1 cellular context compared by ENCODE assay signal in the genomic region with DNA sequence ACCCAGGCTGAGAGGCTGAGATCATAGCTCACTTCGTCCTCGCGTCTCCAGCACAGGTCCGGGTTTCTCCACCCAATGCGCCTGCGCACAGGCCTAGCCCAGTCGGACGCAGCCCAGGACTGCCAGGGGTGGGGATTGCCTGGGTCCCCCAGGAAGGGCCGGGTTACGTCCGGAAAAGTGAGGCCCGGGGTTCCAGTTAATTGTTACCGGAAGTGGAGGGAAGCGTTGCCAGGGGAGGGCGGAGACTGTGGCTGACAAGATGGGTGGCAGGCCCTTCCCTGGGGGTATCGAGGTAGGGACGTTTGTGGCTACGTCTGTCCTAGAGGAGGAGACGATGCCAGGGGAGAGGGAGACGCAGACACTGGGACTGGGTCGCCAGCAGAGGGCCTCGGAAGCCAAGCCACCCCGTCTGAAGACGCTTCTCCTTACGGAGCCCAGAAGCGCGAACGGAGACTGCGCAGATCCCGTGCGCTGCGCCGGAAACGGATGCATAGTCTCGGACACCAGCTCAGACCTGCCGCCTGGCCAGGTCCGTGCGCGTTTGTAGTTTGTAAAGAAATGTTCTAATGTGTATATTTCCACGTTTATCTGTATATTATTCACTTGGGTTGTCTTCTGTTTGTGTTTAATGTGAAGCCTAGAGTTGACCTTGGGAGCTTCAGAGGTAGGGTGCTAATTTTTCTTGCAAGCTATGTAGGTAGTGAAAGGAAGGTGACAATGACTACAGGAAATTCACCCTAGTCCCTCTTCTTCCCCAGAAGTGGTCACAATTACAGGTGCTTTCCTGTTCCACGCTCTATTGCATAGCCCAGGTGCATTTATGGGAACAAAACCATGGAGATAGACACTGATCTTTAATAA.
TF ChIP-seq lines count a peak whose summit lies in the region.

No MANE protein-coding gene starts in this region.

TF ChIP-seq in K562, 482 proteins besides CTCF, POLR2A, EP300 and RAD21 (continued from another document and continues in another):
- TF ChIP-seq, protein P1, sequence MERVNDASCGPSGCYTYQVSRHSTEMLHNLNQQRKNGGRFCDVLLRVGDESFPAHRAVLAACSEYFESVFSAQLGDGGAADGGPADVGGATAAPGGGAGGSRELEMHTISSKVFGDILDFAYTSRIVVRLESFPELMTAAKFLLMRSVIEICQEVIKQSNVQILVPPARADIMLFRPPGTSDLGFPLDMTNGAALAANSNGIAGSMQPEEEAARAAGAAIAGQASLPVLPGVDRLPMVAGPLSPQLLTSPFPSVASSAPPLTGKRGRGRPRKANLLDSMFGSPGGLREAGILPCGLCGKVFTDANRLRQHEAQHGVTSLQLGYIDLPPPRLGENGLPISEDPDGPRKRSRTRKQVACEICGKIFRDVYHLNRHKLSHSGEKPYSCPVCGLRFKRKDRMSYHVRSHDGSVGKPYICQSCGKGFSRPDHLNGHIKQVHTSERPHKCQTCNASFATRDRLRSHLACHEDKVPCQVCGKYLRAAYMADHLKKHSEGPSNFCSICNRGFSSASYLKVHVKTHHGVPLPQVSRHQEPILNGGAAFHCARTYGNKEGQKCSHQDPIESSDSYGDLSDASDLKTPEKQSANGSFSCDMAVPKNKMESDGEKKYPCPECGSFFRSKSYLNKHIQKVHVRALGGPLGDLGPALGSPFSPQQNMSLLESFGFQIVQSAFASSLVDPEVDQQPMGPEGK (CRISPR knock-in tag; IDR thresholded peaks at IDR 0.05; ENCODE audit: borderline replicate concordance) = peak; percentile 63; the same call in 1 of the 2 replicates
- TF ChIP-seq MTA1 (IDR thresholded peaks at IDR 0.05; ENCODE audit: borderline replicate concordance) (peak; percentile 57; the same call in 1 of the 2 replicates), TRIM28 (IDR thresholded peaks at IDR 0.05) (0 out of 2 replicates have a peak, but pooled peaks have one; percentile 45), BACH1 (tag; IDR thresholded peaks at IDR 0.05) (no peak), HDAC8 (tag; IDR thresholded peaks at IDR 0.05) (no peak), ZNF764 (CRISPR knock-in tag; IDR thresholded peaks at IDR 0.05; ENCODE audit: low read depth) (no peak), ZFP36 (IDR thresholded peaks at IDR 0.05; ENCODE audit: low read depth, low read length, partially characterized antibody) (peak; percentile 3), CHD2 (IDR thresholded peaks at IDR 0.05; ENCODE audit: low read depth, low read length) (peak; percentile 41; the same call in 1 of the 2 replicates), ZNF551 (CRISPR knock-in tag; IDR thresholded peaks at IDR 0.05) (0 out of 2 replicates have a peak, but pooled peaks have one; percentile 23), PCBP1 (IDR thresholded peaks at IDR 0.05; ENCODE audit: low read depth, low read length, poor library complexity, severe bottlenecking) (no peak), SMAD3 (CRISPR knock-in tag; conservative IDR thresholded peaks at IDR 0.05) (peak; percentile 67; the same call in 1 of the 2 replicates), PCBP2 (IDR thresholded peaks at IDR 0.05; ENCODE audit: low read depth, low read length, poor library complexity, severe bottlenecking) (no peak), U2AF1 (optimal IDR thresholded peaks at IDR 0.05; ENCODE audit: low read depth, low read length) (no peak), ESRRA (IDR thresholded peaks at IDR 0.05; ENCODE audit: borderline replicate concordance, low read depth) (peak; percentile 74), MIER1 (IDR thresholded peaks at IDR 0.05; ENCODE audit: low read depth) (no peak), STAT5B (CRISPR knock-in tag; IDR thresholded peaks at IDR 0.05) (no peak), KAT7 (CRISPR knock-in tag; IDR thresholded peaks at IDR 0.05; ENCODE audit: borderline replicate concordance) (peak; percentile 49; the same call in 1 of the 2 replicates), ZNF282 (CRISPR knock-in tag; IDR thresholded peaks at IDR 0.05) (no peak), NR1H2 (CRISPR knock-in tag; IDR thresholded peaks at IDR 0.05) (no peak), RBFOX2 (IDR thresholded peaks at IDR 0.05; ENCODE audit: low read depth, low read length) (peak; percentile 84), ZNF232 (CRISPR knock-in tag; IDR thresholded peaks at IDR 0.05) (no peak), TAF9B (IDR thresholded peaks at IDR 0.05; ENCODE audit: partially characterized antibody) (peak; percentile 37), EZH2 (IDR thresholded peaks at IDR 0.05; ENCODE audit: borderline replicate concordance, low read depth, low read length) (no peak), POLR2G (IDR thresholded peaks at IDR 0.05; ENCODE audit: low read depth, low read length) (peak; percentile 87), PRPF4 (IDR thresholded peaks at IDR 0.05; ENCODE audit: insufficient read depth, low read depth, low read length, poor library complexity, severe bottlenecking) (no peak), ZNF324 (CRISPR knock-in tag; IDR thresholded peaks at IDR 0.05) (no peak), SIRT6 (IDR thresholded peaks at IDR 0.05; ENCODE audit: low read depth, low read length) (peak; percentile 89), MXI1 (IDR thresholded peaks at IDR 0.05; ENCODE audit: low read depth, low read length) (peak; percentile 19; the same call in 1 of the 2 replicates), PTTG1 (tag; IDR thresholded peaks at IDR 0.05; ENCODE audit: low read depth) (no peak), WHSC1 (IDR thresholded peaks at IDR 0.05; ENCODE audit: low read length) (no peak), ZNF184 (CRISPR knock-in tag; IDR thresholded peaks at IDR 0.05) (no peak), NFATC3 (IDR thresholded peaks at IDR 0.05) (0 out of 2 replicates have a peak, but pooled peaks have one; percentile 42), HDAC6 (IDR thresholded peaks at IDR 0.05; ENCODE audit: low read depth, low read length) (0 out of 2 replicates have a peak, but pooled peaks have one; percentile 48), SMC3 (conservative IDR thresholded peaks at IDR 0.05; ENCODE audit: insufficient read depth, low read depth, low read length) (peak; percentile 66; the same call in 1 of the 2 replicates), KDM1A (IDR thresholded peaks at IDR 0.05) (no peak), U2AF2 (optimal IDR thresholded peaks at IDR 0.05; ENCODE audit: low read depth, low read length) (no peak), SMAD4 (CRISPR knock-in tag; conservative IDR thresholded peaks at IDR 0.05) (peak; percentile 85), ZNF217 (CRISPR knock-in tag; IDR thresholded peaks at IDR 0.05) (no peak)
- TF ChIP-seq, protein P2, sequence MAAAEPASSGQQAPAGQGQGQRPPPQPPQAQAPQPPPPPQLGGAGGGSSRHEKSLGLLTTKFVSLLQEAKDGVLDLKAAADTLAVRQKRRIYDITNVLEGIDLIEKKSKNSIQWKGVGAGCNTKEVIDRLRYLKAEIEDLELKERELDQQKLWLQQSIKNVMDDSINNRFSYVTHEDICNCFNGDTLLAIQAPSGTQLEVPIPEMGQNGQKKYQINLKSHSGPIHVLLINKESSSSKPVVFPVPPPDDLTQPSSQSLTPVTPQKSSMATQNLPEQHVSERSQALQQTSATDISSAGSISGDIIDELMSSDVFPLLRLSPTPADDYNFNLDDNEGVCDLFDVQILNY (CRISPR knock-in tag; IDR thresholded peaks at IDR 0.05) = peak; percentile 60; the same call in 1 of the 2 replicates
- TF ChIP-seq, protein P3, sequence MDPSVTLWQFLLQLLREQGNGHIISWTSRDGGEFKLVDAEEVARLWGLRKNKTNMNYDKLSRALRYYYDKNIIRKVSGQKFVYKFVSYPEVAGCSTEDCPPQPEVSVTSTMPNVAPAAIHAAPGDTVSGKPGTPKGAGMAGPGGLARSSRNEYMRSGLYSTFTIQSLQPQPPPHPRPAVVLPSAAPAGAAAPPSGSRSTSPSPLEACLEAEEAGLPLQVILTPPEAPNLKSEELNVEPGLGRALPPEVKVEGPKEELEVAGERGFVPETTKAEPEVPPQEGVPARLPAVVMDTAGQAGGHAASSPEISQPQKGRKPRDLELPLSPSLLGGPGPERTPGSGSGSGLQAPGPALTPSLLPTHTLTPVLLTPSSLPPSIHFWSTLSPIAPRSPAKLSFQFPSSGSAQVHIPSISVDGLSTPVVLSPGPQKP (CRISPR knock-in tag; IDR thresholded peaks at IDR 0.05) = no peak
- TF ChIP-seq, protein P4, sequence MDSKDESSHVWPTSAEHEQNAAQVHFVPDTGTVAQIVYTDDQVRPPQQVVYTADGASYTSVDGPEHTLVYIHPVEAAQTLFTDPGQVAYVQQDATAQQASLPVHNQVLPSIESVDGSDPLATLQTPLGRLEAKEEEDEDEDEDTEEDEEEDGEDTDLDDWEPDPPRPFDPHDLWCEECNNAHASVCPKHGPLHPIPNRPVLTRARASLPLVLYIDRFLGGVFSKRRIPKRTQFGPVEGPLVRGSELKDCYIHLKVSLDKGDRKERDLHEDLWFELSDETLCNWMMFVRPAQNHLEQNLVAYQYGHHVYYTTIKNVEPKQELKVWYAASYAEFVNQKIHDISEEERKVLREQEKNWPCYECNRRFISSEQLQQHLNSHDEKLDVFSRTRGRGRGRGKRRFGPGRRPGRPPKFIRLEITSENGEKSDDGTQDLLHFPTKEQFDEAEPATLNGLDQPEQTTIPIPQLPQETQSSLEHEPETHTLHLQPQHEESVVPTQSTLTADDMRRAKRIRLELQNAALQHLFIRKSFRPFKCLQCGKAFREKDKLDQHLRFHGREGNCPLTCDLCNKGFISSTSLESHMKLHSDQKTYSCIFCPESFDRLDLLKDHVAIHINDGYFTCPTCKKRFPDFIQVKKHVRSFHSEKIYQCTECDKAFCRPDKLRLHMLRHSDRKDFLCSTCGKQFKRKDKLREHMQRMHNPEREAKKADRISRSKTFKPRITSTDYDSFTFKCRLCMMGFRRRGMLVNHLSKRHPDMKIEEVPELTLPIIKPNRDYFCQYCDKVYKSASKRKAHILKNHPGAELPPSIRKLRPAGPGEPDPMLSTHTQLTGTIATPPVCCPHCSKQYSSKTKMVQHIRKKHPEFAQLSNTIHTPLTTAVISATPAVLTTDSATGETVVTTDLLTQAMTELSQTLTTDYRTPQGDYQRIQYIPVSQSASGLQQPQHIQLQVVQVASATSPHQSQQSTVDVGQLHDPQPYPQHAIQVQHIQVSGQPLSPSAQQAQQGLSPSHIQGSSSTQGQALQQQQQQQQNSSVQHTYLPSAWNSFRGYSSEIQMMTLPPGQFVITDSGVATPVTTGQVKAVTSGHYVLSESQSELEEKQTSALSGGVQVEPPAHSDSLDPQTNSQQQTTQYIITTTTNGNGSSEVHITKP (IDR thresholded peaks at IDR 0.05; ENCODE audit: partially characterized antibody) = no peak
- TF ChIP-seq, protein P5, sequence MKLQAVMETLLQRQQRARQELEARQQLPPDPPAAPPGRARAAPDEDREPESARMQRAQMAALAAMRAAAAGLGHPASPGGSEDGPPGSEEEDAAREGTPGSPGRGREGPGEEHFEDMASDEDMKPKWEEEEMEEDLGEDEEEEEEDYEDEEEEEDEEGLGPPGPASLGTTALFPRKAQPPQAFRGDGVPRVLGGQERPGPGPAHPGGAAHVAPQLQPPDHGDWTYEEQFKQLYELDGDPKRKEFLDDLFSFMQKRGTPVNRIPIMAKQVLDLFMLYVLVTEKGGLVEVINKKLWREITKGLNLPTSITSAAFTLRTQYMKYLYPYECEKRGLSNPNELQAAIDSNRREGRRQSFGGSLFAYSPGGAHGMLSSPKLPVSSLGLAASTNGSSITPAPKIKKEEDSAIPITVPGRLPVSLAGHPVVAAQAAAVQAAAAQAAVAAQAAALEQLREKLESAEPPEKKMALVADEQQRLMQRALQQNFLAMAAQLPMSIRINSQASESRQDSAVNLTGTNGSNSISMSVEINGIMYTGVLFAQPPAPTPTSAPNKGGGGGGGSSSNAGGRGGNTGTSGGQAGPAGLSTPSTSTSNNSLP (IDR thresholded peaks at IDR 0.05; ENCODE audit: borderline replicate concordance, low read depth, low read length) = no peak
- TF ChIP-seq, protein P6, sequence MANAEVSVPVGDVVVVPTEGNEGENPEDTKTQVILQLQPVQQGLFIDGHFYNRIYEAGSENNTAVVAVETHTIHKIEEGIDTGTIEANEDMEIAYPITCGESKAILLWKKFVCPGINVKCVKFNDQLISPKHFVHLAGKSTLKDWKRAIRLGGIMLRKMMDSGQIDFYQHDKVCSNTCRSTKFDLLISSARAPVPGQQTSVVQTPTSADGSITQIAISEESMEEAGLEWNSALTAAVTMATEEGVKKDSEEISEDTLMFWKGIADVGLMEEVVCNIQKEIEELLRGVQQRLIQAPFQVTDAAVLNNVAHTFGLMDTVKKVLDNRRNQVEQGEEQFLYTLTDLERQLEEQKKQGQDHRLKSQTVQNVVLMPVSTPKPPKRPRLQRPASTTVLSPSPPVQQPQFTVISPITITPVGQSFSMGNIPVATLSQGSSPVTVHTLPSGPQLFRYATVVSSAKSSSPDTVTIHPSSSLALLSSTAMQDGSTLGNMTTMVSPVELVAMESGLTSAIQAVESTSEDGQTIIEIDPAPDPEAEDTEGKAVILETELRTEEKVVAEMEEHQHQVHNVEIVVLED (CRISPR knock-in tag; IDR thresholded peaks at IDR 0.05) = 0 out of 2 replicates have a peak, but pooled peaks have one; percentile 5
- TF ChIP-seq, protein P7, sequence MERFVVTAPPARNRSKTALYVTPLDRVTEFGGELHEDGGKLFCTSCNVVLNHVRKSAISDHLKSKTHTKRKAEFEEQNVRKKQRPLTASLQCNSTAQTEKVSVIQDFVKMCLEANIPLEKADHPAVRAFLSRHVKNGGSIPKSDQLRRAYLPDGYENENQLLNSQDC (CRISPR knock-in tag; IDR thresholded peaks at IDR 0.05) = 0 out of 2 replicates have a peak, but pooled peaks have one; percentile 58
- TF ChIP-seq, protein P8, sequence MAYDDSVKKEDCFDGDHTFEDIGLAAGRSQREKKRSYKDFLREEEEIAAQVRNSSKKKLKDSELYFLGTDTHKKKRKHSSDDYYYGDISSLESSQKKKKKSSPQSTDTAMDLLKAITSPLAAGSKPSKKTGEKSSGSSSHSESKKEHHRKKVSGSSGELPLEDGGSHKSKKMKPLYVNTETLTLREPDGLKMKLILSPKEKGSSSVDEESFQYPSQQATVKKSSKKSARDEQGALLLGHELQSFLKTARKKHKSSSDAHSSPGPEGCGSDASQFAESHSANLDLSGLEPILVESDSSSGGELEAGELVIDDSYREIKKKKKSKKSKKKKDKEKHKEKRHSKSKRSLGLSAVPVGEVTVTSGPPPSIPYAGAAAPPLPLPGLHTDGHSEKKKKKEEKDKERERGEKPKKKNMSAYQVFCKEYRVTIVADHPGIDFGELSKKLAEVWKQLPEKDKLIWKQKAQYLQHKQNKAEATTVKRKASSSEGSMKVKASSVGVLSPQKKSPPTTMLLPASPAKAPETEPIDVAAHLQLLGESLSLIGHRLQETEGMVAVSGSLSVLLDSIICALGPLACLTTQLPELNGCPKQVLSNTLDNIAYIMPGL (CRISPR knock-in tag; IDR thresholded peaks at IDR 0.05) = peak; percentile 36; the same call in 1 of the 2 replicates
- TF ChIP-seq, protein P9, sequence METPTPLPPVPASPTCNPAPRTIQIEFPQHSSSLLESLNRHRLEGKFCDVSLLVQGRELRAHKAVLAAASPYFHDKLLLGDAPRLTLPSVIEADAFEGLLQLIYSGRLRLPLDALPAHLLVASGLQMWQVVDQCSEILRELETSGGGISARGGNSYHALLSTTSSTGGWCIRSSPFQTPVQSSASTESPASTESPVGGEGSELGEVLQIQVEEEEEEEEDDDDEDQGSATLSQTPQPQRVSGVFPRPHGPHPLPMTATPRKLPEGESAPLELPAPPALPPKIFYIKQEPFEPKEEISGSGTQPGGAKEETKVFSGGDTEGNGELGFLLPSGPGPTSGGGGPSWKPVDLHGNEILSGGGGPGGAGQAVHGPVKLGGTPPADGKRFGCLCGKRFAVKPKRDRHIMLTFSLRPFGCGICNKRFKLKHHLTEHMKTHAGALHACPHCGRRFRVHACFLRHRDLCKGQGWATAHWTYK (CRISPR knock-in tag; IDR thresholded peaks at IDR 0.05) = peak; percentile 35
